12 cellular contexts compared by ENCODE assay signal in the genomic region with DNA sequence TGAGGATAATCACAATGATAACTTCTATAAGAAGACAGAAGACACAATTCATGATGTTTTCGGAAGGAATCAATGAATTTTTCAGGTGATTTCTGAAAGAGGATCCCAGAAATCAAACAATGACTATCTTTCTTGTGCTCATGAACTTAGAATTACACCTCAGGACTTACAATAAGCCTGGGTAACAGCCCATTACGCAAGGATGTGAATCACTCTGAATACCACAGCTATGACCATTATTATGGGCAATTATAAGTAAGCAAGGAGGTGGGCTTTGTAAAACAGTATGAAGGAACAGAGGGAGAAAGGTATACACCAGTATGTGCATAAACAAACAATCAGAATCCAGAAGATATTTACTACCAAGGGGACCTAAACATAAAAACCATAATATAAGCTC. TPM values are rescaled to one million over a fixed set of nuclear protein-coding genes. Genes with fewer than 3 reads are reported as not detected.
DNase-seq lines count a peak whose midpoint lies in the region; ATAC-seq and TF ChIP-seq lines count a peak whose summit lies in the region.
"Had no signal": no experiment of that assay in that cellular context is flagged by ENCODE, and none has a peak within 500 bp of the region (broad histone marks: within the 10 kb centered on the region; RNA-seq: fewer than 3 reads in every experiment).

No MANE protein-coding gene starts in this region.

- H3K4me2 ChIP-seq in neural cell (ENCODE audit: low read length) = peak overlapping the region; percentile 29

- H3K27me3 ChIP-seq in neural cell (ENCODE audit: insufficient read depth, low read depth, low read length) = no peaks in the 10 kb centered on the region

- H2AFZ ChIP-seq in neural cell (ENCODE audit: low read depth, low read length) = no peak overlapping the region

- no peak for TF ChIP-seq EP300 in neural cell (conservative IDR thresholded peaks at IDR 0.05; ENCODE audit: poor library complexity, severe bottlenecking)

- no TSS peak for BruUV-seq in Calu3 (replicated peaks; lab: Mats Ljungman, UMichigan)

- H3K9me3 Mint-ChIP-seq in Calu3 (ENCODE audit: low read depth, unreplicated experiment) = no peaks in the 10 kb centered on the region

- H3F3A ChIP-seq in neural cell (ENCODE audit: insufficient read depth, low read length, poor library complexity, severe bottlenecking) = no peaks in the 10 kb centered on the region

- no peaks in the 10 kb centered on the region for H3K36me3 ChIP-seq in neural cell (ENCODE audit: insufficient read depth, low read length)

- intact Hi-C loops in Calu3 (cut with micrococcal nuclease; ENCODE audit: unreplicated experiment) = loop anchor here (2.0 to 5.0 kb wide), 2 partner anchors 21 to 40 kb away; a partner anchor contains a TSS

- TF ChIP-seq CTCF in Calu3 (IDR thresholded peaks at IDR 0.05; ENCODE audit: unreplicated experiment) (no peak), NB4 (IDR thresholded peaks at IDR 0.05; ENCODE audit: low read depth, low read length) (no peak), cardiac fibroblast (IDR thresholded peaks at IDR 0.05; ENCODE audit: low read depth, low read length) (no peak), neural cell (IDR thresholded peaks at IDR 0.05; ENCODE audit: poor library complexity, severe bottlenecking) (no peak)

- no peaks in the 10 kb centered on the region for H3K27me3 Mint-ChIP-seq in Calu3 (ENCODE audit: unreplicated experiment)

- DNase-seq in Calu3 (no peak), NB4 (ENCODE audit: low read depth) (peak; percentile 81), cardiac fibroblast (ENCODE audit: low read depth in 2 of 2) (peak; percentile 73 to 95), DMS53 treated with DMSO at 0.1 percent for 48 hours (lab: John Stamatoyannopoulos, UW; ENCODE audit: unreplicated experiment) (no peak)
- DNase-seq in NK-92 treated with Interleukin-12 subunit alpha and Interleukin-12 subunit beta, amount 100 ng/mL, for 24 hours (lab: John Stamatoyannopoulos, UW) = no peak
- no peak for DNase-seq in stimulated activated CD4-positive, alpha-beta T cell treated with anti-CD3 and anti-CD28 coated beads, Interleukin-2, amount 100 ng/mL, for 48 hours
- DNase-seq: activated CD4-positive, alpha-beta T cell treated with anti-CD3 and anti-CD28 coated beads for 48 hours; aorta; DND-41; retina had no signal

- no peaks in the 10 kb centered on the region for H3K79me2 ChIP-seq in neural cell (replicated peaks; ENCODE audit: insufficient read depth, low read length)

- H3K9me3 ChIP-seq in neural cell (ENCODE audit: low read length) = no peaks in the 10 kb centered on the region

- H4K20me1 ChIP-seq in neural cell (ENCODE audit: insufficient read depth) = no peaks in the 10 kb centered on the region

- ATAC-seq in HG03280 (IDR thresholded peaks at IDR 0.05; ENCODE audit: unreplicated experiment) = no peak

- TF ChIP-seq POLR2A in NB4 (IDR thresholded peaks at IDR 0.05; ENCODE audit: extremely low read depth, insufficient read length) = no peak

- peak overlapping the region; percentile 68 for H3K27ac Mint-ChIP-seq in Calu3 (ENCODE audit: unreplicated experiment)

- no peak overlapping the region for H3K9ac ChIP-seq in neural cell (ENCODE audit: low read length)

- no peak for TF ChIP-seq RAD21 in neural cell (conservative IDR thresholded peaks at IDR 0.05)

- H3K4me3 ChIP-seq in NB4 (ENCODE audit: low read depth, low read length) (no peak overlapping the region), cardiac fibroblast (replicated peaks in 1 of 2; ENCODE audit: low read depth in 2 of 2, low read length in 2 of 2) (no peak overlapping the region), neural cell (ENCODE audit: low read length) (no peak overlapping the region)

- no peaks in the 10 kb centered on the region for H3K9me2 ChIP-seq in neural cell (ENCODE audit: insufficient read depth, low read length)

- CTCF ChIA-PET in Calu3 (lab: Charles Lee) = interaction anchor here (0.5 to 1.6 kb wide), 6 partner anchors 12 to 340 kb away, joined by 3 to 6 read pairs (median 3); a partner anchor contains a TSS

- H3K36me3 Mint-ChIP-seq in Calu3 (ENCODE audit: insufficient read depth, unreplicated experiment) = peaks cover 4% of the 10 kb centered on the region

- no peak overlapping the region for H3K27ac ChIP-seq in neural cell (ENCODE audit: low read length)

- peaks cover 64% of the 10 kb centered on the region for H3K4me1 Mint-ChIP-seq in Calu3 (ENCODE audit: low read depth, unreplicated experiment)

- H3K4me3 Mint-ChIP-seq in Calu3 (ENCODE audit: low read depth, unreplicated experiment) = peak overlapping the region; percentile 23

TF ChIP-seq in neural cell, 6 proteins besides CTCF, POLR2A, EP300 and RAD21:
- no peak for TF ChIP-seq POLR2AphosphoS5 (IDR thresholded peaks at IDR 0.05)
- no peak for TF ChIP-seq SMC3 (conservative IDR thresholded peaks at IDR 0.05; ENCODE audit: poor library complexity)
TF ChIP-seq in neural cell: peak in this region for 0.

RNA-seq across cellular contexts. Expression of a gene that starts 21.5 kb away (rescaled TPM):
- total RNA-seq in Calu3 (2022) = 242 and 260 TPM in 2 replicates
- 232 and 251 TPM in 2 replicates for polyA plus RNA-seq in neural cell
- polyA minus RNA-seq in neural cell = 201 and 258 TPM in 2 replicates

Comparison
In these comparisons a context has a peak if more than half of its experiments do, and no peak if none do; other contexts are left out.
1. DNase-seq: peak in NB4 (single experiment) and cardiac fibroblast (2 of 2); none in Calu3 (single experiment), NK-92 treated with Interleukin-12 subunit alpha and Interleukin-12 subunit beta, amount 100 ng/mL, for 24 hours (single experiment), stimulated activated CD4-positive, alpha-beta T cell treated with anti-CD3 and anti-CD28 coated beads, Interleukin-2, amount 100 ng/mL, for 48 hours (0 of 2) and DMS53 treated with DMSO at 0.1 percent for 48 hours (single experiment).